1 cellular context compared by ENCODE assay signal in the genomic region with DNA sequence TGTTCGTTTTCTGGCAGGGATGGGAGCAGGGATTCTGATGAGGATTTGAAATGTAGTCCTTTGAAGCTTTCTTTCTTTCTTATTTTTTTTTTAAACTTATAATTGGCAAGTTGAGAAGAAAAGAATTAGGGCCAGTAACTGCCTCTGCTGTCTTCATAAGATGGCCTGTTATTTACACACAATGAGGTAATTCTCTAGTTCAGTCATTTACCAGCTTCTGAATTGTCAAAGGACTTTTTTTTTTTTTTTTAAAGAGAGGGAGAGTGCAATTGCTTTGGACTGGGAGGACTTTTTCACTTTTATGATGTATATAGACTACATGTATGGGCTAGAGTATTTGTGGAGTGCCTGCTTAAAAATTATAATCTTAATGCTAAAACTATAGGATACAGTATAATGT.
TF ChIP-seq lines count a peak whose summit lies in the region.

No MANE protein-coding gene starts in this region.

TF ChIP-seq in neural cell, 6 proteins besides CTCF, POLR2A, EP300 and RAD21 (continued from another document):
- TF ChIP-seq, protein P1, sequence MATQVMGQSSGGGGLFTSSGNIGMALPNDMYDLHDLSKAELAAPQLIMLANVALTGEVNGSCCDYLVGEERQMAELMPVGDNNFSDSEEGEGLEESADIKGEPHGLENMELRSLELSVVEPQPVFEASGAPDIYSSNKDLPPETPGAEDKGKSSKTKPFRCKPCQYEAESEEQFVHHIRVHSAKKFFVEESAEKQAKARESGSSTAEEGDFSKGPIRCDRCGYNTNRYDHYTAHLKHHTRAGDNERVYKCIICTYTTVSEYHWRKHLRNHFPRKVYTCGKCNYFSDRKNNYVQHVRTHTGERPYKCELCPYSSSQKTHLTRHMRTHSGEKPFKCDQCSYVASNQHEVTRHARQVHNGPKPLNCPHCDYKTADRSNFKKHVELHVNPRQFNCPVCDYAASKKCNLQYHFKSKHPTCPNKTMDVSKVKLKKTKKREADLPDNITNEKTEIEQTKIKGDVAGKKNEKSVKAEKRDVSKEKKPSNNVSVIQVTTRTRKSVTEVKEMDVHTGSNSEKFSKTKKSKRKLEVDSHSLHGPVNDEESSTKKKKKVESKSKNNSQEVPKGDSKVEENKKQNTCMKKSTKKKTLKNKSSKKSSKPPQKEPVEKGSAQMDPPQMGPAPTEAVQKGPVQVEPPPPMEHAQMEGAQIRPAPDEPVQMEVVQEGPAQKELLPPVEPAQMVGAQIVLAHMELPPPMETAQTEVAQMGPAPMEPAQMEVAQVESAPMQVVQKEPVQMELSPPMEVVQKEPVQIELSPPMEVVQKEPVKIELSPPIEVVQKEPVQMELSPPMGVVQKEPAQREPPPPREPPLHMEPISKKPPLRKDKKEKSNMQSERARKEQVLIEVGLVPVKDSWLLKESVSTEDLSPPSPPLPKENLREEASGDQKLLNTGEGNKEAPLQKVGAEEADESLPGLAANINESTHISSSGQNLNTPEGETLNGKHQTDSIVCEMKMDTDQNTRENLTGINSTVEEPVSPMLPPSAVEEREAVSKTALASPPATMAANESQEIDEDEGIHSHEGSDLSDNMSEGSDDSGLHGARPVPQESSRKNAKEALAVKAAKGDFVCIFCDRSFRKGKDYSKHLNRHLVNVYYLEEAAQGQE (IDR thresholded peaks at IDR 0.05; ENCODE audit: borderline replicate concordance), result no peak
- TF ChIP-seq EZH2 (IDR thresholded peaks at IDR 0.05; ENCODE audit: borderline replicate concordance, insufficient read depth, low read length, poor library complexity, severe bottlenecking) (no peak), TAF1 (IDR thresholded peaks at IDR 0.05; ENCODE audit: low read depth) (no peak)
